Comparison of ENCODE assay signal across 19 cellular contexts in genomic region chr16:17245727-17246576, GRCh38.
A peak's percentile ranks its signal among the peaks of the same experiment; 100 is the strongest.
DNase-seq lines count a peak whose midpoint lies in the region; ATAC-seq, FAIRE-seq and TF ChIP-seq lines count a peak whose summit lies in the region.
"Had no signal": no experiment of that assay in that cellular context is flagged by ENCODE, and none has a peak within 500 bp of the region (broad histone marks: within the 10 kb centered on the region; RNA-seq: fewer than 3 reads in every experiment).

No MANE protein-coding gene starts in this region.

- TF ChIP-seq EP300 in GM12878 (IDR thresholded peaks at IDR 0.05; ENCODE audit: borderline replicate concordance in 1 of 2, control insufficient read depth in 1 of 2, low read depth in 2 of 2, low read length in 2 of 2): no peak

- WGBS in GM12878 (ENCODE audit: insufficient coverage, insufficient replicate concordance, low lambda C conversion rate, missing lambda C conversion rate): 64% methylated on average over 7 of the region's 7 CpGs

- H3K9me3 Mint-ChIP-seq in neural progenitor cell: no peaks in the 10 kb centered on the region
- H3K9me3 Mint-ChIP-seq: CD4-positive, alpha-beta memory T cell; HFFc6 had no signal

- H3K27ac Mint-ChIP-seq in neural progenitor cell: no peak overlapping the region
- H3K27ac Mint-ChIP-seq: HFFc6 had no signal

- peaks cover 0 to 47% (median 38%) of the 10 kb centered on the region in 10 experiments; a peak in 17 of 20 replicates for H3K4me1 ChIP-seq in BLaER1 treated with 17β-estradiol and CSF1 and Interleukin-3, amounts not matched to agents 10 nM and 100 nM
- H3K4me1 ChIP-seq in GM12878 (ENCODE audit: control insufficient read depth, insufficient read depth, low read length) (peaks cover 10% of the 10 kb centered on the region), neural progenitor cell (peaks cover 9% of the 10 kb centered on the region)

- no peak overlapping the region for H3K9ac ChIP-seq in BLaER1 treated with 17β-estradiol and CSF1 and Interleukin-3, amounts not matched to agents 10 nM and 100 nM
- H3K9ac ChIP-seq in GM12878 (ENCODE audit: control insufficient read depth, insufficient read depth, low read length) (no peak overlapping the region), neural progenitor cell (no peak overlapping the region)
- H3K9ac ChIP-seq: SK-N-SH had no signal

- TF ChIP-seq POLR2A in GM12878 (IDR thresholded peaks at IDR 0.05; ENCODE audit: low read depth, low read length): no peak

- DNase-seq in ELF-1 (ENCODE audit: low read depth, low spot score) (peak; percentile 16), GM12878 (ENCODE audit: low read depth, low spot score) (no peak), neural progenitor cell (ENCODE audit: low spot score) (peak; percentile 42), NK-92 (lab: John Stamatoyannopoulos, UW; ENCODE audit: unreplicated experiment) (no peak), RWPE1 (ENCODE audit: low spot score) (no peak)
- DNase-seq: CD4-positive, alpha-beta memory T cell; H7; HFFc6; NCI-H146; NCI-H2029; NCI-H446 treated with DMSO at 0.1 percent for 48 hours; NCI-H526 treated with DMSO at 0.1 percent for 48 hours; NK-92 treated with Interleukin-12 subunit alpha and Interleukin-12 subunit beta, amount 100 ng/mL, for 24 hours; SIG-M5 had no signal

- H3K36me3 ChIP-seq in BLaER1 treated with 17β-estradiol and CSF1 and Interleukin-3, amounts not matched to agents 10 nM and 100 nM: peaks cover 0 to 79% (median 61%) of the 10 kb centered on the region in 11 experiments; a peak in 19 of 22 replicates
- 0 out of 4 replicates have a peak, but pooled peaks cover 0 to 1% of the 10 kb centered on the region in 2 experiments for H3K36me3 ChIP-seq in GM12878 (ENCODE audit: control insufficient read depth in 2 of 2, insufficient read depth in 2 of 2, low read length in 1 of 2)
- H3K36me3 ChIP-seq in neural progenitor cell: no peaks in the 10 kb centered on the region

- intact Hi-C loops in GM12878 (cut with micrococcal nuclease; ENCODE audit: unreplicated experiment): no loop called here

- POLR2A ChIA-PET in GM12878 (lab: Charles Lee) (interaction anchor here (0.6 to 0.9 kb wide), 3 partner anchors 15 to 174 kb away, joined by 3 to 4 read pairs (median 4); no protein-coding TSS in a partner anchor), RWPE1 (lab: Yijun Ruan, JAX; ENCODE audit: low non-redundant PET) (no interaction called here)

- H3K9me3 ChIP-seq in BLaER1 treated with 17β-estradiol and CSF1 and Interleukin-3, amounts not matched to agents 10 nM and 100 nM (replicated peaks in 1 of 11): peaks cover 0 to 34% (median 26%) of the 10 kb centered on the region in 11 experiments; a peak in 18 of 22 replicates
- H3K9me3 ChIP-seq in GM12878 (replicated peaks; ENCODE audit: control insufficient read depth, insufficient read depth, low read length) (no peaks in the 10 kb centered on the region), neural progenitor cell (ENCODE audit: low read depth) (no peaks in the 10 kb centered on the region)
- H3K9me3 ChIP-seq: SK-N-SH had no signal

- H2AFZ ChIP-seq in GM12878 (ENCODE audit: control insufficient read depth, low read depth, low read length): no peak overlapping the region
- no peak overlapping the region for H2AFZ ChIP-seq in neural progenitor cell (replicated peaks)

- CTCF ChIA-PET in GM12878 (lab: Yijun Ruan, JAX) (interaction anchor here (1.0 to 1.6 kb wide), 4 partner anchors 8 to 33 kb away, joined by 3 to 4 read pairs (median 4); no protein-coding TSS in a partner anchor), RWPE1 (lab: Yijun Ruan, JAX) (no interaction called here)

- no peak overlapping the region for H3K4me3 Mint-ChIP-seq in neural progenitor cell
- H3K4me3 Mint-ChIP-seq: CD4-positive, alpha-beta memory T cell; HFFc6 had no signal

- H3K27me3 Mint-ChIP-seq in neural progenitor cell (ENCODE audit: insufficient read depth, low read depth): peaks cover 4% of the 10 kb centered on the region
- H3K27me3 Mint-ChIP-seq: CD4-positive, alpha-beta memory T cell had no signal

- H3K36me3 Mint-ChIP-seq in neural progenitor cell: peaks cover 9% of the 10 kb centered on the region

- SMC1A ChIA-PET in GM12878 (lab: Charles Lee; ENCODE audit: uncharacterized antibody, unreplicated experiment): interaction anchor here (0.6 to 1.9 kb wide), 8 partner anchors 9 to 178 kb away, joined by 3 to 9 read pairs (median 3); no protein-coding TSS in a partner anchor

- peak overlapping the region in 2 of 11 experiments; percentile 3 to 13; a peak in 2 of 22 replicates for H3K27ac ChIP-seq in BLaER1 treated with 17β-estradiol and CSF1 and Interleukin-3, amounts not matched to agents 10 nM and 100 nM
- H3K27ac ChIP-seq in GM12878 (ENCODE audit: control insufficient read depth, insufficient read depth) (no peak overlapping the region), neural progenitor cell (no peak overlapping the region), RWPE1 (no peak overlapping the region)

- H3K79me2 ChIP-seq in GM12878 (ENCODE audit: control insufficient read depth, insufficient read depth, low read length): no peaks in the 10 kb centered on the region
- no peaks in the 10 kb centered on the region for H3K79me2 ChIP-seq in neural progenitor cell (ENCODE audit: low read depth)

- TF ChIP-seq CTCF in GM12878 (IDR thresholded peaks at IDR 0.05 in 2 of 3, conservative IDR thresholded peaks at IDR 0.05 in 1 of 3; ENCODE audit: control insufficient read depth in 2 of 3, extremely low read depth in 1 of 3, insufficient read depth in 1 of 3, low read depth in 3 of 3, low read length in 3 of 3) (no peak), neural progenitor cell (IDR thresholded peaks at IDR 0.05) (no peak), RWPE1 (conservative IDR thresholded peaks at IDR 0.05; ENCODE audit: low read depth) (no peak)

- TF ChIP-seq RAD21 in GM12878 (IDR thresholded peaks at IDR 0.05; ENCODE audit: insufficient read depth, low read depth, low read length): no peak

- H3K4me3 ChIP-seq in BLaER1 treated with 17β-estradiol and CSF1 and Interleukin-3, amounts not matched to agents 10 nM and 100 nM: no peak overlapping the region
- H3K4me3 ChIP-seq in GM12878 (no peak overlapping the region), neural progenitor cell (no peak overlapping the region)
- H3K4me3 ChIP-seq: K562 had no signal

- H3F3A ChIP-seq in neural progenitor cell (ENCODE audit: low read depth): no peaks in the 10 kb centered on the region

- peak; percentile 36; the same call in 2 of the 3 replicates for ATAC-seq in GM12878
- ATAC-seq in GM18867 (IDR thresholded peaks at IDR 0.05; ENCODE audit: unreplicated experiment): no peak
- ATAC-seq: K562 had no signal

- in situ Hi-C loops in GM12878 (cut with MboI): no loop called here

- H3K4me2 ChIP-seq in BLaER1 treated with 17β-estradiol and CSF1 and Interleukin-3, amounts not matched to agents 10 nM and 100 nM: peak overlapping the region in 8 of 11 experiments; percentile 10 to 48 (median 34); a peak in 15 of 22 replicates
- no peak overlapping the region for H3K4me2 ChIP-seq in GM12878 (ENCODE audit: control insufficient read depth, insufficient read depth)
- H3K4me2 ChIP-seq in neural progenitor cell: no peak overlapping the region
- H3K4me2 ChIP-seq: SK-N-SH had no signal

- no peak for FAIRE-seq in GM12878 (lab: Jason Lieb, UNC)
- FAIRE-seq: G401.6, K562 had no signal

- H3K27me3 ChIP-seq in BLaER1 treated with 17β-estradiol and CSF1 and Interleukin-3, amounts not matched to agents 10 nM and 100 nM: no peaks in the 10 kb centered on the region
- no peaks in the 10 kb centered on the region for H3K27me3 ChIP-seq in GM12878 (replicated peaks in 1 of 2; ENCODE audit: control insufficient read depth in 2 of 2, insufficient read depth in 2 of 2, low read length in 1 of 2)
- no peaks in the 10 kb centered on the region for H3K27me3 ChIP-seq in neural progenitor cell

- peaks cover 10% of the 10 kb centered on the region for H3K4me1 Mint-ChIP-seq in neural progenitor cell

- RAD21 ChIA-PET in GM12878 (lab: Charles Lee; ENCODE audit: unreplicated experiment): interaction anchor here (0.9 to 1.7 kb wide), 4 partner anchors 8 to 13 kb away, joined by 3 to 7 read pairs (median 4); no protein-coding TSS in a partner anchor

- peaks cover 0 to 60% (median 20%) of the 10 kb centered on the region in 11 experiments; a peak in 13 of 22 replicates for H4K20me1 ChIP-seq in BLaER1 treated with 17β-estradiol and CSF1 and Interleukin-3, amounts not matched to agents 10 nM and 100 nM
- no peaks in the 10 kb centered on the region for H4K20me1 ChIP-seq in GM12878 (ENCODE audit: control insufficient read depth, insufficient read depth)
- peaks cover 5% of the 10 kb centered on the region for H4K20me1 ChIP-seq in neural progenitor cell (ENCODE audit: low read depth)

- no TSS peak for BruUV-seq in GM12878 (replicated peaks; lab: Mats Ljungman, UMichigan)

TF ChIP-seq in GM12878, 131 proteins besides CTCF, POLR2A, EP300 and RAD21 (continues in another document):
- no peak for TF ChIP-seq SMAD1 (IDR thresholded peaks at IDR 0.05; ENCODE audit: low read depth, partially characterized antibody)
- no peak for TF ChIP-seq HCFC1 (IDR thresholded peaks at IDR 0.05; ENCODE audit: low read length)
- TF ChIP-seq DPF2 (IDR thresholded peaks at IDR 0.05): no peak
- TF ChIP-seq NR2C2 (IDR thresholded peaks at IDR 0.05; ENCODE audit: borderline replicate concordance, control insufficient read depth, insufficient read length, low read depth): no peak
- no peak for TF ChIP-seq PML (IDR thresholded peaks at IDR 0.05; ENCODE audit: low read length)
- no peak for TF ChIP-seq HDAC2 (IDR thresholded peaks at IDR 0.05)
- no peak for TF ChIP-seq NFYA (IDR thresholded peaks at IDR 0.05; ENCODE audit: borderline replicate concordance, low read depth, low read length)
- TF ChIP-seq ZNF384 (IDR thresholded peaks at IDR 0.05; ENCODE audit: borderline replicate concordance, low read depth, low read length): no peak
- TF ChIP-seq LARP7 (IDR thresholded peaks at IDR 0.05): no peak
- TF ChIP-seq CEBPB (IDR thresholded peaks at IDR 0.05; ENCODE audit: borderline replicate concordance in 1 of 2, low read depth in 2 of 2, low read length in 2 of 2): no peak
- TF ChIP-seq BHLHE40 (IDR thresholded peaks at IDR 0.05; ENCODE audit: borderline replicate concordance in 1 of 2, low read depth in 2 of 2, low read length in 1 of 2): no peak
- no peak for TF ChIP-seq SP1 (IDR thresholded peaks at IDR 0.05; ENCODE audit: low read depth, low read length)
- TF ChIP-seq CBFB (IDR thresholded peaks at IDR 0.05; ENCODE audit: low read depth): no peak
- no peak for TF ChIP-seq BCL11A (IDR thresholded peaks at IDR 0.05; ENCODE audit: low read depth, low read length)
- TF ChIP-seq SPI1 (IDR thresholded peaks at IDR 0.05; ENCODE audit: borderline replicate concordance, insufficient read depth, low read depth, low read length): no peak

Comparison
In these comparisons a context has a peak if more than half of its experiments do, and no peak if none do; other contexts are left out.
1. H3K4me2 ChIP-seq: peak in BLaER1 treated with 17β-estradiol and CSF1 and Interleukin-3, amounts not matched to agents 10 nM and 100 nM (8 of 11); none in GM12878 (single experiment) and neural progenitor cell (single experiment).
2. DNase-seq: peak in ELF-1 (single experiment) and neural progenitor cell (single experiment); none in GM12878 (single experiment), NK-92 (single experiment) and RWPE1 (single experiment).